In the genomic region with DNA sequence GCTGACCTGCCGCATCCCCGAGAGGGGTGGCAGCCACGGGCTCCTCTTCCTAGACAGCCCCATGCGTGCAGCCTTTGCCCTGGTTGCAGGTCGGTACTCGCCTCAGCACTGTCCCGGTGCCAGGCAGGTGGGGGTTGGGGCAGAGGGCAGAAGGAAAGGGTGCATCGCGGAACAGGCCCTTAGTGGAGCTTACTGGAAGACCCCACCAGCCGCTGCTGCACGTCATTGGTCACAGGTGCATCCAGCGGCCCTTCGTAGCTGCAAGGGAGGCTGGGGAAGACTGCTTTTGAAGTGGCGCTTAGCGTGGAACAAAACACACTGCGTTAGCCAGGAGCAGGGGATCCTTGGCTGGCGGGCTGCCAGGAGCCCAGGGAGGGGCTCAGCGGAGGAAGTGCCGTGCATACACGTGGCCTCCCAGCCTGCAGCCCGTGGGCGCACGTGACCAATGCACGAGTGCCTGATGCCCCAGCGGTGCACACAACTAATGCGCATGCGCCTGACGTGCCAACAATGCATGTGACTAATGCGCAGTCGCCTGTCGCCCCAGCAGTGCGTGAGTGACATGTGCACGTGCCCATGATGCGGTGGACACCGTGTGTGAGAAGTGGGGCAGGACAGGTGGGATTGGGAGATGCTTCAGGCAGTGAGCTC, we compare ENCODE assay signal across 1 cellular context.
TF ChIP-seq lines count a peak whose summit lies in the region.

No MANE protein-coding gene starts in this region.

TF ChIP-seq in GM23338, 12 proteins besides CTCF, POLR2A, EP300 and RAD21:
- TF ChIP-seq ETS1 (IDR thresholded peaks at IDR 0.05): no peak
- TF ChIP-seq POLR2AphosphoS5 (IDR thresholded peaks at IDR 0.05; ENCODE audit: low read depth): peak; percentile 51; the same call in 1 of the 2 replicates
- TF ChIP-seq ZNF114 (CRISPR knock-in tag; IDR thresholded peaks at IDR 0.05): no peak
- TF ChIP-seq ZNF331 (CRISPR knock-in tag; IDR thresholded peaks at IDR 0.05; ENCODE audit: low read depth): no peak
